In the genomic region with DNA sequence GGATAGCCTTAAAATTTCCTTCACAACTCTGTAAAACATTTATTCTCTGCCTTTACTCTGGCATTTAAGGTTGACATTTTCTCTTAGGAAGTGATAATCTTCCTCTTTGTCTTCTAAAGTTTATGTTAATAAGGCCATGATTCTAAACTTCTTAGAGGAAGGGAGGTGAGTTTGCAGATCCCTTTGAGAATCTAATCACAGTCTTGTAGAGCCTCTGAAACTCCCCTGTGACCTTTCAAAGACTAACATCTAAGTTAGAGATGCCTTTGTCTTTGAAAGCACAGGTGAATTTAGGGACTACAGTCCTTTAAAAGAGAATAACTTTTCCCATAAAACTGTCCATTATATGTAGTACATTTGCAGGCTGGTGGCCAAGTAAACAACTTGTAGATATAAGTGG, we compare ENCODE assay signal across 21 cellular contexts.
DNase-seq lines count a peak whose midpoint lies in the region; ATAC-seq, FAIRE-seq and TF ChIP-seq lines count a peak whose summit lies in the region.
"Had no signal": no experiment of that assay in that cellular context is flagged by ENCODE, and none has a peak within 500 bp of the region (broad histone marks: within the 10 kb centered on the region; RNA-seq: fewer than 3 reads in every experiment).

No MANE protein-coding gene starts in this region.

- TF ChIP-seq CTCF in WTC11 (IDR thresholded peaks at IDR 0.05) = no peak

- ATAC-seq in WTC11 (peak; percentile 90), GM19035 (IDR thresholded peaks at IDR 0.05; ENCODE audit: unreplicated experiment) (no peak)
- ATAC-seq in stimulated activated naive B cell treated with anti-CD40 and anti-IgM and Interleukin-4, amounts not matched to agents 10 μg/mL and 1 μg/mL and 100 μg/mL, for 72 hours (replicated peaks) = peak; percentile 59 to 74

- H3K27me3 Mint-ChIP-seq in WTC11 (ENCODE audit: low read depth) = peaks cover 100% of the 10 kb centered on the region
- no peaks in the 10 kb centered on the region for H3K27me3 Mint-ChIP-seq in stimulated activated naive B cell treated with anti-CD40 and anti-IgM and Interleukin-4, amounts not matched to agents 10 μg/mL and 1 μg/mL and 100 μg/mL, for 72 hours

- peak; percentile 45 for FAIRE-seq in GM19239 (lab: Jason Lieb, UNC)

- POLR2A ChIA-PET in WTC11 (lab: Charles Lee) = no interaction called here

- H3K9me3 Mint-ChIP-seq in WTC11 = peaks cover 16% of the 10 kb centered on the region
- H3K9me3 Mint-ChIP-seq in stimulated activated naive B cell treated with anti-CD40 and anti-IgM and Interleukin-4, amounts not matched to agents 10 μg/mL and 1 μg/mL and 100 μg/mL, for 72 hours = peaks cover 12% of the 10 kb centered on the region in 2 donors

- H3K4me1 Mint-ChIP-seq in WTC11 = peaks cover 18% of the 10 kb centered on the region
- peaks cover 36 to 69% of the 10 kb centered on the region in 2 donors for H3K4me1 Mint-ChIP-seq in stimulated activated naive B cell treated with anti-CD40 and anti-IgM and Interleukin-4, amounts not matched to agents 10 μg/mL and 1 μg/mL and 100 μg/mL, for 72 hours

- CTCF ChIA-PET in WTC11 (lab: Charles Lee) = no interaction called here

- peaks cover 13% of the 10 kb centered on the region for H3K36me3 Mint-ChIP-seq in WTC11
- H3K36me3 Mint-ChIP-seq in stimulated activated naive B cell treated with anti-CD40 and anti-IgM and Interleukin-4, amounts not matched to agents 10 μg/mL and 1 μg/mL and 100 μg/mL, for 72 hours = peaks cover 4 to 18% of the 10 kb centered on the region in 2 donors

- no peak overlapping the region for H3K27ac Mint-ChIP-seq in WTC11
- peak overlapping the region; percentile 15 for H3K27ac Mint-ChIP-seq in stimulated activated naive B cell treated with anti-CD40 and anti-IgM and Interleukin-4, amounts not matched to agents 10 μg/mL and 1 μg/mL and 100 μg/mL, for 72 hours
- H3K27ac Mint-ChIP-seq: H9 had no signal

- H3K4me3 Mint-ChIP-seq in WTC11 = no peak overlapping the region
- no peak overlapping the region for H3K4me3 Mint-ChIP-seq in stimulated activated naive B cell treated with anti-CD40 and anti-IgM and Interleukin-4, amounts not matched to agents 10 μg/mL and 1 μg/mL and 100 μg/mL, for 72 hours
- H3K4me3 Mint-ChIP-seq: H9 had no signal

- DNase-seq in GM19239 (ENCODE audit: insufficient read length, low spot score) (no peak), WTC11 (ENCODE audit: low spot score) (no peak), iPS DF 19.7 (ENCODE audit: low read depth, low spot score) (peak; percentile 47), SW 1271 (lab: John Stamatoyannopoulos, UW) (no peak), RPMI8226 (no peak)
- no peak for DNase-seq in stimulated activated naive B cell treated with anti-CD40 and anti-IgM and Interleukin-4, amounts not matched to agents 10 μg/mL and 1 μg/mL and 100 μg/mL, for 72 hours
- DNase-seq: C1 segment of cervical spinal cord; CD8-positive, alpha-beta memory T cell; DMS79 treated with DMSO at 0.1 percent for 48 hours; GF-D8; H9; KG1; MM.1S; NCI-H2029; NCI-H446 treated with DMSO at 0.1 percent for 48 hours; NCI-H526; NCI-H82; NK-92 treated with Interleukin-12 subunit alpha and Interleukin-12 subunit beta, amount 100 ng/mL, for 24 hours; PC-9; SHP77 had no signal

TF ChIP-seq in WTC11, 78 proteins besides CTCF, POLR2A, EP300 and RAD21:
- TF ChIP-seq, protein P1, sequence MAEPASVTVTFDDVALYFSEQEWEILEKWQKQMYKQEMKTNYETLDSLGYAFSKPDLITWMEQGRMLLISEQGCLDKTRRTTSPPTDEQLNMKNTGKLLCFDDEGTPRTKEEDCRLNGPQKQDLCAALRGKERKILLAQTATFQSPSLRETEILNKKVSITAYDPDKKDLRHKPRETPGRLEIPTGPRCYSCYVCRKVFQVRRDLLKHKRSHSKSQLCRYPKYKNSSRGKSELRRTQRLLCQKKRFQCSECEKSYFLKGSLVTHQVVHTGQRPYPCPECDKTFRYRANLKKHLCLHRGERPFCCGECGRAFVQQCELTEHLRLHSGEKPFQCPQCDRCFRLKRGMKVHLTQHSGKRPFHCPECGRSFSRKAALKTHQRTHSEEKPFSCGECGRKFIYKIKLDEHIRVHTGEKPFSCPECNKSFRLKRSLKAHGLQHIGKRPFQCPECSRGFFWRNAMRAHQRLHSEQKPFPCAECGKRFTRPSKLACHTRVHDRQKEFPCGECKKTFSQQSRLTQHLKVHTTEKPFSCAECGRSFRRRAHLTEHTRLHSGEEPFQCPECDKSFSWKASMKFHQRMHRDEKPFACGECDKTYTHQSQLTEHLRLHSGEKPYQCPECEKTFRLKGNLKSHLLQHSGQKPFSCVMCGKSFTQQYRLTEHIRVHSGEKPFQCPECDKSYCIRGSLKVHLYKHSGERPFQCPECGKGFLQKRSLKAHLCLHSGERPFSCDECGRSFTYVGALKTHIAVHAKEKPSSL (CRISPR knock-in tag; conservative IDR thresholded peaks at IDR 0.05) = no peak
- no peak for TF ChIP-seq ZNF671 (CRISPR knock-in tag; IDR thresholded peaks at IDR 0.05)
- no peak for TF ChIP-seq NFYB (CRISPR knock-in tag; conservative IDR thresholded peaks at IDR 0.05; ENCODE audit: low read depth)
- TF ChIP-seq ZNF219 (CRISPR knock-in tag; IDR thresholded peaks at IDR 0.05; ENCODE audit: borderline replicate concordance) = no peak
- no peak for TF ChIP-seq GRHL2 (CRISPR knock-in tag; IDR thresholded peaks at IDR 0.05; ENCODE audit: insufficient replicate concordance, severe bottlenecking)
- no peak for TF ChIP-seq SOX15 (CRISPR knock-in tag; IDR thresholded peaks at IDR 0.05)
- no peak for TF ChIP-seq TCF7 (CRISPR knock-in tag; IDR thresholded peaks at IDR 0.05; ENCODE audit: low read depth)
- TF ChIP-seq OVOL2 (CRISPR knock-in tag; IDR thresholded peaks at IDR 0.05; ENCODE audit: borderline replicate concordance) = no peak
- no peak for TF ChIP-seq CDX4 (CRISPR knock-in tag; IDR thresholded peaks at IDR 0.05; ENCODE audit: borderline replicate concordance)
- TF ChIP-seq ZNF121 (CRISPR knock-in tag; IDR thresholded peaks at IDR 0.05) = no peak
- TF ChIP-seq FOXK1 (CRISPR knock-in tag; IDR thresholded peaks at IDR 0.05) = no peak
- no peak for TF ChIP-seq ATF2 (CRISPR knock-in tag; IDR thresholded peaks at IDR 0.05; ENCODE audit: borderline replicate concordance, low read depth)
- TF ChIP-seq TEAD1 (CRISPR knock-in tag; IDR thresholded peaks at IDR 0.05) = no peak
